Comparison of ENCODE assay signal across 8 cellular contexts in genomic region chr1:185156321-185156853, GRCh38. TPM values are rescaled to one million over a fixed set of nuclear protein-coding genes. Genes with fewer than 3 reads are reported as not detected.
DNase-seq lines count a peak whose midpoint lies in the region; ATAC-seq and TF ChIP-seq lines count a peak whose summit lies in the region.

No MANE protein-coding gene starts in this region.

- DNase-seq in activated CD8-positive, alpha-beta memory T cell treated with anti-CD3 and anti-CD28 coated beads, Interleukin-2, amount 10 ng/mL, durations not matched to agents 7 days and 5 days, result no peak
- no peak for DNase-seq in activated CD8-positive, alpha-beta memory T cell treated with anti-CD3 and anti-CD28 coated beads, Interleukin-2, amount 50 U/mL, for 48 hours
- DNase-seq in NCI-H1105 treated with DMSO at 0.1 percent for 48 hours (lab: John Stamatoyannopoulos, UW) (peak; percentile 48), breast epithelium (ENCODE audit: low spot score in 2 of 2) (peak in 1 of 2 donors; percentile 54), left lung (peak in 1 of 2 donors; percentile 91), substantia nigra (lab: John Stamatoyannopoulos, UW) (peak in 21 of 49 donors; percentile 45 to 93 (median 73)), 8988T (no peak)

- no peak for TF ChIP-seq POLR2A in breast epithelium (IDR thresholded peaks at IDR 0.05)

- H3K4me1 ChIP-seq in breast epithelium (peaks cover 0 to 30% of the 10 kb centered on the region in 2 donors), left lung (peaks cover 10 to 47% of the 10 kb centered on the region in 2 donors)

- H3K36me3 Mint-ChIP-seq in activated CD8-positive, alpha-beta memory T cell treated with anti-CD3 and anti-CD28 coated beads, Interleukin-2, amount 10 ng/mL, durations not matched to agents 7 days and 5 days, result peaks cover 9% of the 10 kb centered on the region

- no peaks in the 10 kb centered on the region for H3K36me3 ChIP-seq in breast epithelium
- H3K36me3 ChIP-seq in left lung, result no peaks in the 10 kb centered on the region

- H3K9me3 Mint-ChIP-seq in activated CD8-positive, alpha-beta memory T cell treated with anti-CD3 and anti-CD28 coated beads, Interleukin-2, amount 10 ng/mL, durations not matched to agents 7 days and 5 days (ENCODE audit: low read depth), result no peaks in the 10 kb centered on the region

- peak; percentile 43 for ATAC-seq in activated CD8-positive, alpha-beta memory T cell treated with anti-CD3 and anti-CD28 coated beads, Interleukin-2, amount 10 ng/mL, durations not matched to agents 7 days and 5 days
- ATAC-seq in HG02623 (IDR thresholded peaks at IDR 0.05; ENCODE audit: unreplicated experiment), result peak; percentile 19
- ATAC-seq in left lung, result peak; percentile 46

- H3K27me3 ChIP-seq in breast epithelium (no peaks in the 10 kb centered on the region), left lung (no peaks in the 10 kb centered on the region)

- CTCF ChIA-PET in activated CD8-positive, alpha-beta memory T cell treated with anti-CD3 and anti-CD28 coated beads, Interleukin-2, amount 10 ng/mL, durations not matched to agents 7 days and 5 days (lab: Charles Lee), result interaction anchor here (0.9 to 6.7 kb wide), 4 partner anchors 13 to 524 kb away, joined by 3 to 63 read pairs (median 10); partner anchors contain the start of genes NIBAN1 and RNF2

- TF ChIP-seq CTCF in breast epithelium (IDR thresholded peaks at IDR 0.05) (peak in 1 of 3 donors; percentile 21), left lung (IDR thresholded peaks at IDR 0.05) (no peak)

- intact Hi-C loops in breast epithelium (cut with DNase I; ENCODE audit: low total_unique reads), result no loop called here
- intact Hi-C loops in left lung (cut with DNase I), result no loop called here

- H3K4me3 ChIP-seq in breast epithelium, result peak overlapping the region; percentile 87 to 91 (median 87)
- H3K4me3 ChIP-seq in left lung, result peak overlapping the region; percentile 69 to 85

- H3K27ac ChIP-seq in breast epithelium, result peak overlapping the region; percentile 98 to 100
- H3K27ac ChIP-seq in left lung, result peak overlapping the region; percentile 98 to 100
- peak overlapping the region; percentile 97 for H3K27ac ChIP-seq in substantia nigra (ENCODE audit: low read depth, low read length, poor library complexity, severe bottlenecking)

- H3K27me3 Mint-ChIP-seq in activated CD8-positive, alpha-beta memory T cell treated with anti-CD3 and anti-CD28 coated beads, Interleukin-2, amount 10 ng/mL, durations not matched to agents 7 days and 5 days, result no peaks in the 10 kb centered on the region

- peak overlapping the region; percentile 97 for H3K27ac Mint-ChIP-seq in activated CD8-positive, alpha-beta memory T cell treated with anti-CD3 and anti-CD28 coated beads, Interleukin-2, amount 10 ng/mL, durations not matched to agents 7 days and 5 days

- H3K4me3 Mint-ChIP-seq in activated CD8-positive, alpha-beta memory T cell treated with anti-CD3 and anti-CD28 coated beads, Interleukin-2, amount 10 ng/mL, durations not matched to agents 7 days and 5 days, result peak overlapping the region; percentile 86

- H3K9me3 ChIP-seq in breast epithelium (no peaks in the 10 kb centered on the region), left lung (no peaks in the 10 kb centered on the region)

- H3K4me1 Mint-ChIP-seq in activated CD8-positive, alpha-beta memory T cell treated with anti-CD3 and anti-CD28 coated beads, Interleukin-2, amount 10 ng/mL, durations not matched to agents 7 days and 5 days, result peaks cover 45% of the 10 kb centered on the region

RNA-seq across cellular contexts. Expression of gene TRMT1L, which starts 0.4 kb away (rescaled TPM):
- 10 to 100 TPM; 23.2 to 24.4 TPM for total RNA-seq in activated CD8-positive, alpha-beta memory T cell treated with anti-CD3 and anti-CD28 coated beads, Interleukin-2, amount 10 ng/mL, durations not matched to agents 7 days and 5 days
- 10 to 100 TPM; 13.1 to 19.5 (median 18.7) TPM for total RNA-seq in breast epithelium
- 10 to 100 TPM; 17.0 to 23.9 TPM for total RNA-seq in left lung

RNA-seq across cellular contexts. Expression of gene SWT1, which starts 0.6 kb away (rescaled TPM):
- 1 to 10 TPM; 2.2 to 2.4 TPM for total RNA-seq in activated CD8-positive, alpha-beta memory T cell treated with anti-CD3 and anti-CD28 coated beads, Interleukin-2, amount 10 ng/mL, durations not matched to agents 7 days and 5 days
- total RNA-seq in breast epithelium (10 to 100 TPM; 10.5 to 13.9 (median 10.9) TPM), left lung (1 to 10 TPM; 6.5 to 7.1 TPM)
